23 cellular contexts compared by ENCODE assay signal in genomic region chr12:14315501-14315900, GRCh38.
DNase-seq lines count a peak whose midpoint lies in the region; ATAC-seq, FAIRE-seq and TF ChIP-seq lines count a peak whose summit lies in the region.
"Had no signal": no experiment of that assay in that cellular context is flagged by ENCODE, and none has a peak within 500 bp of the region (broad histone marks: within the 10 kb centered on the region; RNA-seq: fewer than 3 reads in every experiment).

No MANE protein-coding gene starts in this region.

- H3F3A ChIP-seq in DOHH2 (ENCODE audit: control insufficient read depth, insufficient read depth) = no peaks in the 10 kb centered on the region

- H3K79me2 ChIP-seq in DOHH2 (ENCODE audit: control insufficient read depth, low read length) (no peaks in the 10 kb centered on the region), OCI-LY3 (ENCODE audit: low read length) (no peaks in the 10 kb centered on the region)

- H3K36me3 ChIP-seq in DOHH2 (ENCODE audit: control insufficient read depth, low read length) (no peaks in the 10 kb centered on the region), OCI-LY3 (replicated peaks; ENCODE audit: low read depth, low read length) (peaks cover 17% of the 10 kb centered on the region)
- H3K36me3 ChIP-seq: SJCRH30 had no signal

- peak; percentile 69 for FAIRE-seq in urothelium cell line (lab: Jason Lieb, UNC)

- H3K4me3 ChIP-seq in DOHH2 (ENCODE audit: low read length) = no peak overlapping the region; the same call in 1 of the 2 replicates
- no peak overlapping the region for H3K4me3 ChIP-seq in OCI-LY3 (ENCODE audit: low read length)
- H3K4me3 ChIP-seq in epithelial cell of esophagus (ENCODE audit: low read length) = no peak overlapping the region
- H3K4me3 ChIP-seq: GM23338, SJCRH30 had no signal

- H3K9me3 ChIP-seq in DOHH2 (ENCODE audit: control insufficient read depth, insufficient read depth, low read length) (peaks cover 10% of the 10 kb centered on the region; the same call in 1 of the 2 replicates), OCI-LY3 (ENCODE audit: insufficient read depth, low read length) (peaks cover 16% of the 10 kb centered on the region; the same call in 1 of the 2 replicates)
- H3K9me3 ChIP-seq: SJCRH30 had no signal

- ATAC-seq in GM21576 (IDR thresholded peaks at IDR 0.05; ENCODE audit: unreplicated experiment) = no peak
- ATAC-seq: GM23338, SK-N-SH treated with all-trans-retinoic acid at 6 μM for 48 hours, T-helper 17 cell had no signal

- H3K9ac ChIP-seq in OCI-LY3 (ENCODE audit: low read length) = no peak overlapping the region

- DNase-seq in epithelial cell of esophagus (ENCODE audit: low read depth) = peak; percentile 12
- no peak for DNase-seq in urothelium cell line (ENCODE audit: low spot score)
- DNase-seq in NCI-H146 treated with DMSO at 0.1 percent for 48 hours (lab: John Stamatoyannopoulos, UW; ENCODE audit: unreplicated experiment) = no peak
- DNase-seq in AML-193 (lab: John Stamatoyannopoulos, UW) = no peak
- DNase-seq: C1 segment of cervical spinal cord; CD4-positive, alpha-beta memory T cell; COR-L47; EL; H9; IMR-90; NCI-H1048; NCI-H1417 treated with DMSO at 0.1 percent for 48 hours; NCI-H1930; NCI-H2107; NCI-H82; NK-92 treated with Interleukin-12 subunit alpha and Interleukin-12 subunit beta, amount 100 ng/mL, for 24 hours; SJCRH30; T-helper 17 cell had no signal

- H4K20me1 ChIP-seq in DOHH2 (ENCODE audit: control insufficient read depth, insufficient read depth, low read depth, low read length) = no peaks in the 10 kb centered on the region
- no peaks in the 10 kb centered on the region for H4K20me1 ChIP-seq in OCI-LY3 (ENCODE audit: insufficient read depth, low read length)

- no peak overlapping the region for H2AFZ ChIP-seq in OCI-LY3 (ENCODE audit: low read depth, low read length)

- no peaks in the 10 kb centered on the region for H3K9me2 ChIP-seq in DOHH2 (replicated peaks; ENCODE audit: control insufficient read depth, low read length)

- peak overlapping the region; percentile 30; the same call in 1 of the 2 replicates for H3K27ac ChIP-seq in DOHH2 (ENCODE audit: low read depth, low read length)
- H3K27ac ChIP-seq in OCI-LY3 (ENCODE audit: low read length) = peak overlapping the region; percentile 51; the same call in 1 of the 2 replicates
- H3K27ac ChIP-seq: SJCRH30 had no signal

- H3K27me3 ChIP-seq in DOHH2 (ENCODE audit: control insufficient read depth, low read length) (no peaks in the 10 kb centered on the region), OCI-LY3 (ENCODE audit: low read depth, low read length) (no peaks in the 10 kb centered on the region)
- H3K27me3 ChIP-seq: SJCRH30 had no signal

- TF ChIP-seq CTCF in DOHH2 (IDR thresholded peaks at IDR 0.05; ENCODE audit: low read depth, low read length, poor library complexity, severe bottlenecking) (no peak), OCI-LY3 (IDR thresholded peaks at IDR 0.05; ENCODE audit: low read depth, low read length) (no peak), epithelial cell of esophagus (IDR thresholded peaks at IDR 0.05; ENCODE audit: insufficient read depth, low read depth, low read length, missing control alignments) (no peak)

- H3K4me2 ChIP-seq in DOHH2 (ENCODE audit: low read length) (no peak overlapping the region), OCI-LY3 (ENCODE audit: low read length) (no peak overlapping the region)
- H3K4me2 ChIP-seq: GM23338 had no signal

- H3K4me1 ChIP-seq in DOHH2 (ENCODE audit: control insufficient read depth, low read length) = peaks cover 25% of the 10 kb centered on the region
- peaks cover 22% of the 10 kb centered on the region for H3K4me1 ChIP-seq in OCI-LY3 (ENCODE audit: low read length)
